ENCODE assay signal across 8 cellular contexts in genomic region chr5:179803651-179804598, GRCh38. TPM values are rescaled to one million over a fixed set of nuclear protein-coding genes. Genes with fewer than 3 reads are reported as not detected.
DNase-seq lines count a peak whose midpoint lies in the region; ATAC-seq and TF ChIP-seq lines count a peak whose summit lies in the region.

No MANE protein-coding gene starts in this region.

- H3K9me3 ChIP-seq in PC-9 (ENCODE audit: insufficient read depth, low read depth) = no peaks in the 10 kb centered on the region

- TF ChIP-seq CTCF in PC-9 (conservative IDR thresholded peaks at IDR 0.05) = no peak
- TF ChIP-seq CTCF in chondrocyte (IDR thresholded peaks at IDR 0.05) = no peak

- H3K4me3 ChIP-seq in PC-9 = peak overlapping the region; percentile 98; the same call in 1 of the 2 replicates

- H3F3A ChIP-seq in PC-9 (ENCODE audit: insufficient read depth, low read depth) = peaks cover 32% of the 10 kb centered on the region

- peaks cover 40% of the 10 kb centered on the region for H3K4me1 ChIP-seq in PC-9 (replicated peaks; ENCODE audit: insufficient read depth)

- H3K27me3 ChIP-seq in PC-9 (ENCODE audit: insufficient read depth, low read depth) = no peaks in the 10 kb centered on the region

- H3K36me3 Mint-ChIP-seq in chondrocyte (ENCODE audit: low read depth) = peaks cover 12% of the 10 kb centered on the region

- BruUV-seq in PC-9 (replicated peaks; lab: Mats Ljungman, UMichigan) = no TSS peak

- H3K4me3 Mint-ChIP-seq in chondrocyte (ENCODE audit: unreplicated experiment) = peak overlapping the region; percentile 83

- H3K4me2 ChIP-seq in PC-9 = peak overlapping the region; percentile 97

- peaks cover 54% of the 10 kb centered on the region for H3K79me2 ChIP-seq in PC-9 (ENCODE audit: low read depth)

- H3K36me3 ChIP-seq in PC-9 (ENCODE audit: low read depth) = no peaks in the 10 kb centered on the region; the same call in none of the 2 replicates

- no peak overlapping the region for H2AFZ ChIP-seq in PC-9

- peaks cover 20% of the 10 kb centered on the region for H3K4me1 Mint-ChIP-seq in chondrocyte (ENCODE audit: low read depth)

- no peaks in the 10 kb centered on the region for H3K9me2 ChIP-seq in PC-9 (ENCODE audit: insufficient read depth)

- peaks cover 42% of the 10 kb centered on the region for H4K20me1 ChIP-seq in PC-9 (ENCODE audit: insufficient read depth)

- H3K27ac Mint-ChIP-seq in chondrocyte (ENCODE audit: unreplicated experiment) = peak overlapping the region; percentile 12

- no peaks in the 10 kb centered on the region for H3K27me3 Mint-ChIP-seq in chondrocyte (ENCODE audit: low read depth)

- POLR2A ChIA-PET in PC-9 (lab: Charles Lee; ENCODE audit: unreplicated experiment) = interaction anchor here (0.7 kb wide), 2 partner anchors 14 to 24 kb away, joined by 3 read pairs; no protein-coding TSS in a partner anchor

- CTCF ChIA-PET in PC-9 (lab: Charles Lee) = no interaction called here

- H3K27ac ChIP-seq in PC-9 = no peak overlapping the region

- peak; percentile 25 for DNase-seq in NCI-H146 treated with DMSO at 0.1 percent for 48 hours (lab: John Stamatoyannopoulos, UW; ENCODE audit: unreplicated experiment)
- DNase-seq in NCI-H146 (lab: John Stamatoyannopoulos, UW) = no peak
- DNase-seq in PC-9 = peak in 1 of 2 experiments; percentile 26
- no peak for DNase-seq in chondrocyte (ENCODE audit: low spot score)
- DNase-seq in retina = peak; percentile 43
- DNase-seq in NCI-H128 (lab: John Stamatoyannopoulos, UW; ENCODE audit: unreplicated experiment) = no peak

- no peaks in the 10 kb centered on the region for H3K9me3 Mint-ChIP-seq in chondrocyte (ENCODE audit: low read depth)

- intact Hi-C loops in PC-9 (cut with micrococcal nuclease; ENCODE audit: unreplicated experiment) = loop anchor here (2.0 to 10.0 kb wide), 2 partner anchors 15 to 101 kb away; partner anchors contain the start of gene TBC1D9B

- ATAC-seq in HG03025 (IDR thresholded peaks at IDR 0.05; ENCODE audit: low FRiP score, unreplicated experiment) (no peak), HG03045 (IDR thresholded peaks at IDR 0.05; ENCODE audit: unreplicated experiment) (no peak)

RNA-seq across cellular contexts. Expression of gene MGAT4B, which starts 2.7 kb away (rescaled TPM):
- 337 and 413 TPM in 2 replicates for total RNA-seq in PC-9 (2021)
- 135 to 144 TPM (median 142 TPM) in 3 replicates for total RNA-seq in chondrocyte

RNA-seq across cellular contexts. Expression of gene LTC4S, which starts 10.1 kb away (rescaled TPM):
- total RNA-seq in PC-9 (2021) = 9.7 and 14.4 TPM in 2 replicates
- total RNA-seq in chondrocyte = 1.2 to 1.7 TPM (median 1.3 TPM) in 3 replicates

RNA-seq across cellular contexts. Expression of gene SQSTM1, which starts 16.8 kb away (rescaled TPM):
- total RNA-seq in PC-9 (2021) = 715 and 961 TPM in 2 replicates
- 219 to 297 TPM (median 296 TPM) in 3 replicates for total RNA-seq in chondrocyte

RNA-seq across cellular contexts. Expression of gene MRNIP, which starts 54.7 kb away (rescaled TPM):
- total RNA-seq in PC-9 (2021) (39.9 and 54.0 TPM in 2 replicates), chondrocyte (13.4 to 20.0 TPM (median 16.4 TPM) in 3 replicates)

Comparison
In these comparisons a context has a peak if more than half of its experiments do, and no peak if none do; other contexts are left out.
1. DNase-seq: peak in NCI-H146 treated with DMSO at 0.1 percent for 48 hours (single experiment) and retina (single experiment); none in NCI-H146 (single experiment), chondrocyte (single experiment) and NCI-H128 (single experiment).